Comparison of ENCODE assay signal across 16 cellular contexts in the genomic region with DNA sequence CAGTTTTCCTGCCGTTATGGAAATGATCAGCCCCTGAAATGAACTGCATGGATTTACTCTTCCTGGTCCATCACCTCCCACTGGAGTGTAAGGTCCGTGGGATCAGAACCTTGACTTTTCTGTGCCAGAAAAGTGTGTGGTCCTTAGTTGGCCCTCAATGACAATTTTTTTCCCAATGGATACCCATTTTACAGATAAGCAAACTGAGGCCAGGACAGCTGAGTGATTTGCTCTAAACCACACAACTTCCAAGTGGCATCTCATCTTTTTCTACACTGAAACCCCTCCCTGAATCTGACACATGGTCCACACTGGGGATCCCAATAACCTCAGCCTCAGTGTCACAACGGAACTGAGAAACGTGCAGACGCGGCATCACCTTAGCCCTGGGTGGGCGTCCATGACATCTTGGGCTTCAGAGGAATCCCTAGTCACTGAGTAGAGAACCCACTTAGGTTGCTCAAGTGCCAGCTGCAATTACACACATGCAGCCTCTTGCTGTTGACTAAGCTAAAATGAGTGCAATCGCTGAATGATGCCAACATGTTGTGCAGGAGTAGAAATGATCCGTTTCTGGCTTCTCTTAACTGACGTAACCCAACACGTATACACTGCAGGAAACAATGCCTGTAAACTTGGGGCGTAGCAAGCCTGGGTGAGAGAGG.
DNase-seq lines count a peak whose midpoint lies in the region; ATAC-seq, FAIRE-seq and TF ChIP-seq lines count a peak whose summit lies in the region.
"Had no signal": no experiment of that assay in that cellular context is flagged by ENCODE, and none has a peak within 500 bp of the region (broad histone marks: within the 10 kb centered on the region; RNA-seq: fewer than 3 reads in every experiment).

No MANE protein-coding gene starts in this region.

- no peak for TF ChIP-seq POLR2A in GM12892 (IDR thresholded peaks at IDR 0.05; ENCODE audit: low read depth, low read length)

- H3K4me3 ChIP-seq in BLaER1 treated with 17β-estradiol and CSF1 and Interleukin-3, amounts not matched to agents 10 nM and 100 nM: no peak overlapping the region
- no peak overlapping the region for H3K4me3 ChIP-seq in fibroblast of pulmonary artery (replicated peaks; ENCODE audit: low read depth, low read length)
- H3K4me3 ChIP-seq: GM12878 had no signal

- H3K27ac ChIP-seq in BLaER1 treated with 17β-estradiol and CSF1 and Interleukin-3, amounts not matched to agents 10 nM and 100 nM: peak overlapping the region in 1 of 11 experiments; percentile 42; a peak in 2 of 22 replicates
- 0 out of 2 replicates have a peak overlapping the region, but pooled peaks have one; percentile 99 for H3K27ac ChIP-seq in VCaP

- TF ChIP-seq CTCF in VCaP (conservative IDR thresholded peaks at IDR 0.05): no peak
- no peak for TF ChIP-seq CTCF in fibroblast of pulmonary artery (IDR thresholded peaks at IDR 0.05; ENCODE audit: low read length, missing control alignments)

- H4K20me1 ChIP-seq in BLaER1 treated with 17β-estradiol and CSF1 and Interleukin-3, amounts not matched to agents 10 nM and 100 nM: peaks cover 0 to 8% (median 0%) of the 10 kb centered on the region in 11 experiments; a peak in 1 of 22 replicates

- DNase-seq in GM12892 (ENCODE audit: insufficient read length): no peak
- DNase-seq in fibroblast of pulmonary artery (ENCODE audit: low read depth): peak; percentile 3
- DNase-seq in activated CD8-positive, alpha-beta memory T cell treated with anti-CD3 and anti-CD28 coated beads, Interleukin-2, amount 50 U/mL, for 48 hours: no peak
- DNase-seq: ACHN, EL, HFFc6, NCI-H1105, NCI-H2081, NCI-H510A, NCI-H82 had no signal

- H3K36me3 ChIP-seq in BLaER1 treated with 17β-estradiol and CSF1 and Interleukin-3, amounts not matched to agents 10 nM and 100 nM: no peaks in the 10 kb centered on the region

- peaks cover 11 to 30% (median 23%) of the 10 kb centered on the region in 10 experiments for H3K4me1 ChIP-seq in BLaER1 treated with 17β-estradiol and CSF1 and Interleukin-3, amounts not matched to agents 10 nM and 100 nM

- FAIRE-seq in GM12892 (lab: Jason Lieb, UNC): peak; percentile 24
- FAIRE-seq: GM12878, GM18507 had no signal

- no peak for ATAC-seq in GM21381 (IDR thresholded peaks at IDR 0.05; ENCODE audit: unreplicated experiment)
- no peak for ATAC-seq in GM18498 (IDR thresholded peaks at IDR 0.05; ENCODE audit: unreplicated experiment)

- no peak overlapping the region for H3K9ac ChIP-seq in BLaER1 treated with 17β-estradiol and CSF1 and Interleukin-3, amounts not matched to agents 10 nM and 100 nM

- H3K9me3 ChIP-seq in BLaER1 treated with 17β-estradiol and CSF1 and Interleukin-3, amounts not matched to agents 10 nM and 100 nM (replicated peaks in 1 of 11): no peaks in the 10 kb centered on the region

- peak overlapping the region in 10 of 11 experiments; percentile 0 to 71 (median 28); a peak in 16 of 22 replicates for H3K4me2 ChIP-seq in BLaER1 treated with 17β-estradiol and CSF1 and Interleukin-3, amounts not matched to agents 10 nM and 100 nM

- peaks cover 15 to 32% (median 26%) of the 10 kb centered on the region in 11 experiments for H3K27me3 ChIP-seq in BLaER1 treated with 17β-estradiol and CSF1 and Interleukin-3, amounts not matched to agents 10 nM and 100 nM
